In the genomic region with DNA sequence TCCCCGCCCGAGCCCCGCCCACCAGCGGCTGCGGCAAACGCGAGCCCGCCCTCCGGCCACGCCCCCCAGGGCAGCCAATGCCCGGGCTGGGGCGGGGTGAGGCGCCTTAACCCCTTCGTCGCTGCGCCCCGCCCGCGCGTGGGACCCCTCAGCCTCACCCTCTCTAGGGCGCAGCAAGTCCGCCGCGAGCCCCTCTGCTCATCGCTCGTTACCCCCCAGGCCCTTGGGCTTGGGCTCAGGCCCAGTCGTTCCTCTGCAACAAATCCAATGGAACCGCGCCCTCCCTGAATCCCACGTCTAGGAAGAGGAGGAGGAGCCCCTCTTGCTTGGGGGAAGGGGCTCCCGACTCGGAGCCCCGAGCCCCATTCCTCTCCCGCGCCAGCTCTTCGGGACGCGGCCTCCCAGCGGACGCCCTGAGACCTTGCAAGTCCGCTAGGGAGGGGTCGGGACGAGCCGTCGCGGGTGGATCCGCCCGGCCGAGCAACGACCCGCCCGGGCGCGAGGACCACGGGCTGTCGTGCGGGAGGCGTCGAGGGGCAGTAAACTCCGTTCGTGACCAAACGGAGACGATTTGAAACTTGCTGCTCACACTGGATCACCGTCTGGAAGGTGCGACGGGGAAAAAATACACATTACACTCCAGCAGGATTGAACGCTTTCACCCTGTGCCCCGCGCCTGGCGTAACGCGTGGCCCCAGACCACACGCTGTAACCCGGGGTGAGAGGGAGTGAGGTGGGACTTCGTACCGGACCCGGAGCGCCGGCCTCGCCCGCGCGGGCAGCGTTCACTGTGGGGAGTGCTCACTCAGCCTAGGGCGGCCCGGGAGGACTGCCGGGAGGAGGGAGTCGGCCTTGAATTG, we compare ENCODE assay signal across 1 cellular context.
TF ChIP-seq lines count a peak whose summit lies in the region.

No MANE protein-coding gene starts in this region.

TF ChIP-seq in SK-N-SH treated with all-trans-retinoic acid at 6 μM for 48 hours, 23 proteins besides CTCF, POLR2A, EP300 and RAD21 (continued from another document):
- TF ChIP-seq, protein P1, sequence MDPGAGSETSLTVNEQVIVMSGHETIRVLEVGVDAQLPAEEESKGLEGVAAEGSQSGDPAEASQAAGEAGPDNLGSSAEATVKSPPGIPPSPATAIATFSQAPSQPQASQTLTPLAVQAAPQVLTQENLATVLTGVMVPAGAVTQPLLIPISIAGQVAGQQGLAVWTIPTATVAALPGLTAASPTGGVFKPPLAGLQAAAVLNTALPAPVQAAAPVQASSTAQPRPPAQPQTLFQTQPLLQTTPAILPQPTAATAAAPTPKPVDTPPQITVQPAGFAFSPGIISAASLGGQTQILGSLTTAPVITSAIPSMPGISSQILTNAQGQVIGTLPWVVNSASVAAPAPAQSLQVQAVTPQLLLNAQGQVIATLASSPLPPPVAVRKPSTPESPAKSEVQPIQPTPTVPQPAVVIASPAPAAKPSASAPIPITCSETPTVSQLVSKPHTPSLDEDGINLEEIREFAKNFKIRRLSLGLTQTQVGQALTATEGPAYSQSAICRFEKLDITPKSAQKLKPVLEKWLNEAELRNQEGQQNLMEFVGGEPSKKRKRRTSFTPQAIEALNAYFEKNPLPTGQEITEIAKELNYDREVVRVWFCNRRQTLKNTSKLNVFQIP (CRISPR knock-in tag; IDR thresholded peaks at IDR 0.05; ENCODE audit: borderline replicate concordance, low read depth), result no peak
- TF ChIP-seq ZFP3 (CRISPR knock-in tag; IDR thresholded peaks at IDR 0.05) (no peak), GLIS3 (CRISPR knock-in tag; IDR thresholded peaks at IDR 0.05) (0 out of 2 replicates have a peak, but pooled peaks have one; percentile 62), OSR1 (CRISPR knock-in tag; IDR thresholded peaks at IDR 0.05) (no peak), ZNF8 (CRISPR knock-in tag; IDR thresholded peaks at IDR 0.05) (no peak), ZFP30 (CRISPR knock-in tag; IDR thresholded peaks at IDR 0.05) (no peak)
